ENCODE assay signal across 2 cellular contexts in the genomic region with DNA sequence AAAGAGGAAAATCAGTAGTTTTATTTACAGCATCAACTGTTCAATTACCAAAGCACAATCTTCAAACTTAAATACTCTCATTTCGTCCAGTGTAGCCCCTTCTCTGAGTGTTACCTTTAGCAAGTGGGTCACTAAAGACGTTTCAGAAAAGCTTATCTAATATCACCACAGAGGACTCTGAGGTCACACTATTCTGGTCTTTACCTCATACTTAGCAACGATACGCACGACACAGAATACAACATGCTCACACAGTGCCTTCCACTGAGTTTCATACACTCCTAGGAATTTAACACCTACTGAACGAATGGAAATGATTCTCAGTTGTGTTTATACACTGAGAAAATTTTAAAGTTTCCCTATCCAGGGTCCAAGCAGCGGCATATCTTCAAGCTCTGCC.
TF ChIP-seq lines count a peak whose summit lies in the region.

No MANE protein-coding gene starts in this region.

TF ChIP-seq in H1, 55 proteins besides CTCF, POLR2A, EP300 and RAD21 (continued from another document):
- no peak for TF ChIP-seq SIN3A (conservative IDR thresholded peaks at IDR 0.05 in 1 of 2, IDR thresholded peaks at IDR 0.05 in 1 of 2; ENCODE audit: low read depth in 1 of 2, low read length in 2 of 2)

TF ChIP-seq in neural cell, 6 proteins besides CTCF, POLR2A, EP300 and RAD21 (continued from another document):
- TF ChIP-seq, protein P1, sequence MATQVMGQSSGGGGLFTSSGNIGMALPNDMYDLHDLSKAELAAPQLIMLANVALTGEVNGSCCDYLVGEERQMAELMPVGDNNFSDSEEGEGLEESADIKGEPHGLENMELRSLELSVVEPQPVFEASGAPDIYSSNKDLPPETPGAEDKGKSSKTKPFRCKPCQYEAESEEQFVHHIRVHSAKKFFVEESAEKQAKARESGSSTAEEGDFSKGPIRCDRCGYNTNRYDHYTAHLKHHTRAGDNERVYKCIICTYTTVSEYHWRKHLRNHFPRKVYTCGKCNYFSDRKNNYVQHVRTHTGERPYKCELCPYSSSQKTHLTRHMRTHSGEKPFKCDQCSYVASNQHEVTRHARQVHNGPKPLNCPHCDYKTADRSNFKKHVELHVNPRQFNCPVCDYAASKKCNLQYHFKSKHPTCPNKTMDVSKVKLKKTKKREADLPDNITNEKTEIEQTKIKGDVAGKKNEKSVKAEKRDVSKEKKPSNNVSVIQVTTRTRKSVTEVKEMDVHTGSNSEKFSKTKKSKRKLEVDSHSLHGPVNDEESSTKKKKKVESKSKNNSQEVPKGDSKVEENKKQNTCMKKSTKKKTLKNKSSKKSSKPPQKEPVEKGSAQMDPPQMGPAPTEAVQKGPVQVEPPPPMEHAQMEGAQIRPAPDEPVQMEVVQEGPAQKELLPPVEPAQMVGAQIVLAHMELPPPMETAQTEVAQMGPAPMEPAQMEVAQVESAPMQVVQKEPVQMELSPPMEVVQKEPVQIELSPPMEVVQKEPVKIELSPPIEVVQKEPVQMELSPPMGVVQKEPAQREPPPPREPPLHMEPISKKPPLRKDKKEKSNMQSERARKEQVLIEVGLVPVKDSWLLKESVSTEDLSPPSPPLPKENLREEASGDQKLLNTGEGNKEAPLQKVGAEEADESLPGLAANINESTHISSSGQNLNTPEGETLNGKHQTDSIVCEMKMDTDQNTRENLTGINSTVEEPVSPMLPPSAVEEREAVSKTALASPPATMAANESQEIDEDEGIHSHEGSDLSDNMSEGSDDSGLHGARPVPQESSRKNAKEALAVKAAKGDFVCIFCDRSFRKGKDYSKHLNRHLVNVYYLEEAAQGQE (IDR thresholded peaks at IDR 0.05; ENCODE audit: borderline replicate concordance), result no peak
- TF ChIP-seq TAF1 (IDR thresholded peaks at IDR 0.05; ENCODE audit: low read depth), result no peak
- no peak for TF ChIP-seq EZH2 (IDR thresholded peaks at IDR 0.05; ENCODE audit: borderline replicate concordance, insufficient read depth, low read length, poor library complexity, severe bottlenecking)
- TF ChIP-seq SMC3 (conservative IDR thresholded peaks at IDR 0.05; ENCODE audit: poor library complexity), result no peak
